In the genomic region with DNA sequence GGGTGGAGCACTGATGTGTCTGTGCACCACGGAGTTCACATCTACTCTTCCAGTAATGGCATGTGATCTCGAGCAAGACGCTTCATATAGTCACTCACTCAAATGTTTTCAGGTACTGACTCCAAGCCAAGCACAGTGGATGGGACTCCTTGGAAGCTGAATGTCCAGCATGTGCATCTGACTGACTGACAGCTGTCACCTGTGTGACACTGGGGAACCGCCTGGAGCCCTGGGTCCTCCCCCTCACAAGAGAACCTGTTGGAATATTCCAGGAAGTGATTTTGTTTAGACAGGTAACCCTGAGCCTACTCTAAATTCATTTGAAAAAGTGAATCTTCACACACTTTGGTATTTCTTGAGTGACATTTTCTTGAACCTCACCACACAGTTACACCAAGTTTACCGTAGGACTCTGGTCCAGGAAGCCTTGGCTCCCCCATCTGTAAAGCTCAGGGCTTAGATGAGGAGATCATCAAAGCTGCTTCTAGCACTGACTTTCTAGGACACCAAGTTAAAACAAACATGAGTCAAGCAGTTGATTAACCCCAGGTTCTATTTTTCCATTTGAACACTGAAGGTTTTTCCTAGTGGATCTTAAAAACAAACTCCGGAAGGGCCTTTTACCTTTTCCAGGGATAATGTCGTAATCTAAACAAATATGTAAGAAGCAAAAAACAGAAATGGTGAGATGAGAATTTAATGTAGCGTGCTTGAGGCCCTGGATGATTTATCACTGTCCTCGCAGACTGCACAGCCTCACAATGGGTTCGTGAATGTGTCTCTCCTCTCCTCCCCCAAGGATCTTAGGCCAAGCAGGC, we compare ENCODE assay signal across 23 cellular contexts. TPM values are rescaled to one million over a fixed set of nuclear protein-coding genes. Genes with fewer than 3 reads are reported as not detected.
"Had no signal": no experiment of that assay in that cellular context is flagged by ENCODE, and none has a peak within 500 bp of the region (broad histone marks: within the 10 kb centered on the region; RNA-seq: fewer than 3 reads in every experiment).

No MANE protein-coding gene starts in this region.

- DNase-seq: Karpas-422, KG1, MG63, NCI-H1092, NCI-H1105 treated with DMSO at 0.1 percent for 48 hours, NCI-H1417 treated with DMSO at 0.1 percent for 48 hours, NCI-H146, NCI-H1694 treated with DMSO at 0.1 percent for 48 hours, NCI-H1930, NCI-H2081, NCI-H2107, NCI-H2227 treated with DMSO at 0.1 percent for 48 hours, NCI-H510A, NCI-H524 treated with DMSO at 0.1 percent for 48 hours, NCI-H69, NCI-H774, SHP77, SK-N-SH, SW 1271 had no signal

- H3K9ac ChIP-seq: SK-N-SH had no signal

- H3K9me3 ChIP-seq: MG63, SK-N-SH had no signal

- ATAC-seq: Panc1 had no signal

- H3K4me3 ChIP-seq: MG63 had no signal

- H3K27me3 ChIP-seq: MG63 had no signal

- H3K4me2 ChIP-seq: SK-N-SH had no signal

- H3K27ac ChIP-seq: RWPE1 had no signal

- H3K36me3 ChIP-seq: MG63 had no signal

RNA-seq across cellular contexts. Expression of a gene that starts 50.1 kb away (rescaled TPM):
- total RNA-seq: HT1080, SK-MEL-5 had no signal
